In the genomic region with DNA sequence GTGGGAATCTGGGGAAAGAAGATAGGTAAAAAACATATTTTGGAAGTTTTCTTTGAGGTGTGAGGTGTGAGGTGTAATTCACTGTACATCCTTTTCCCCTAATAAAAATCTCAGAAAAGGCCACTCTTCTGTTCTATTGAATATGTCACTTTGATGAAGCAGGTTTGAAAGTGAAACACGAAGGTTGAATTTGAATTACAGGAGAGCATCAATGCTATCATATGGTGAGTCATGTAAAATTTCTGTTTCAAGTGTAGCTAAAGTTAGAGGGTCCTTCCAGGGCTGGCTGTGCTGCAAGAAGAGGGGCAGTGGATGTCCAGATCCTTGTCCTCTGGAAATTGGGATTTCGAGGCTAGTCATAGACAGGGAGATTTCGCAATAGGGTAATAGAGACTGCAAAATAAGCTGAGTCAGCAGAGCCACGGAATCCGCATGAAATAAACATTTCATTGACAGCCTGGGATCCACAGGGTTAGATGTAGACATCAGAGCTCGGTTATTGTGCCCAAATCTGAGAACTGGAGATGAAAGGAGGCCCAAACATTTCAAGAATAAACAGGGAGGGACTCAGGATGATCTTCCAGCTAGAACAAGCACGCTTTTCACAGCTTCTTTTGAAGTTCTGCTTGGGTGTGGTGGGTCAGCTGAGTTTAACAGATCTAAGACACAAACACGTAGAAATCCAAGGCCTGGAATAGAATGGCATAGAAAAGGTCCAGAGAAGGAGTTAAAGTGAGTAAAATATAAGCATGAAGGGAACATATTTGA, we compare ENCODE assay signal across 14 cellular contexts.
A peak's percentile ranks its signal among the peaks of the same experiment; 100 is the strongest.
DNase-seq lines count a peak whose midpoint lies in the region; ATAC-seq and TF ChIP-seq lines count a peak whose summit lies in the region.
"Had no signal": no experiment of that assay in that cellular context is flagged by ENCODE, and none has a peak within 500 bp of the region (broad histone marks: within the 10 kb centered on the region; RNA-seq: fewer than 3 reads in every experiment).

No MANE protein-coding gene starts in this region.

- H3F3A ChIP-seq in smooth muscle cell (ENCODE audit: low read depth): no peaks in the 10 kb centered on the region

- ATAC-seq in GM21447 (IDR thresholded peaks at IDR 0.05; ENCODE audit: unreplicated experiment) (no peak), GM21723 (IDR thresholded peaks at IDR 0.05; ENCODE audit: unreplicated experiment) (no peak)
- ATAC-seq: gastrocnemius medialis had no signal

- peak overlapping the region; percentile 25 for H3K27ac ChIP-seq in smooth muscle cell (ENCODE audit: low read depth)
- H3K27ac ChIP-seq: gastrocnemius medialis had no signal

- DNase-seq in HCEC 1CT (peak; percentile 84), RPMI7951 (ENCODE audit: low read depth) (peak; percentile 49), fibroblast of pulmonary artery (ENCODE audit: low read depth) (peak; percentile 53), smooth muscle cell (lab: John Stamatoyannopoulos, UW; ENCODE audit: unreplicated experiment) (no peak), NCI-H2107 (lab: John Stamatoyannopoulos, UW) (no peak)
- DNase-seq in activated CD4-positive, alpha-beta T cell treated with anti-CD3 and anti-CD28 coated beads for 1 hour: no peak
- DNase-seq: activated CD4-positive, alpha-beta memory T cell treated with anti-CD3 and anti-CD28 coated beads, Interleukin-2, amount 10 ng/mL, durations not matched to agents 7 days and 5 days; activated naive CD4-positive, alpha-beta T cell treated with anti-CD3 and anti-CD28 coated beads for 36 hours; gastrocnemius medialis; kidney; NCI-H2171; T-helper 2 cell had no signal

- no peak overlapping the region for H3K9ac ChIP-seq in smooth muscle cell (ENCODE audit: low read depth)

- H3K79me2 ChIP-seq in smooth muscle cell (ENCODE audit: low read depth): no peaks in the 10 kb centered on the region

- peak overlapping the region; percentile 89 for H2AFZ ChIP-seq in smooth muscle cell (ENCODE audit: low read depth)

- TF ChIP-seq CTCF in fibroblast of pulmonary artery (IDR thresholded peaks at IDR 0.05; ENCODE audit: low read length, missing control alignments) (no peak), smooth muscle cell (IDR thresholded peaks at IDR 0.05; ENCODE audit: borderline replicate concordance, insufficient read depth, poor library complexity, severe bottlenecking) (no peak)

- peak overlapping the region; percentile 69 for H3K4me2 ChIP-seq in smooth muscle cell

- no peaks in the 10 kb centered on the region for H4K20me1 ChIP-seq in smooth muscle cell (ENCODE audit: low read depth)

- no peaks in the 10 kb centered on the region for H3K9me3 ChIP-seq in smooth muscle cell (replicated peaks; ENCODE audit: low read depth)
- H3K9me3 ChIP-seq: gastrocnemius medialis had no signal

- no peaks in the 10 kb centered on the region for H3K27me3 ChIP-seq in smooth muscle cell (ENCODE audit: low read depth)
- H3K27me3 ChIP-seq: gastrocnemius medialis had no signal

- 43% methylated on average over 8 of the region's 8 CpGs for WGBS in smooth muscle cell (ENCODE audit: low lambda C conversion rate)

- H3K4me1 ChIP-seq in smooth muscle cell (ENCODE audit: low read depth): peaks cover 10% of the 10 kb centered on the region
- H3K4me1 ChIP-seq: gastrocnemius medialis had no signal

- H3K36me3 ChIP-seq in smooth muscle cell (ENCODE audit: low read depth): no peaks in the 10 kb centered on the region
- H3K36me3 ChIP-seq: gastrocnemius medialis had no signal

- H3K4me3 ChIP-seq in fibroblast of pulmonary artery (replicated peaks; ENCODE audit: low read depth, low read length) (no peak overlapping the region), smooth muscle cell (no peak overlapping the region)
- H3K4me3 ChIP-seq: gastrocnemius medialis had no signal

Comparison
In these comparisons a context has a peak if more than half of its experiments do, and no peak if none do; other contexts are left out.
1. DNase-seq: peak in HCEC 1CT (single experiment), RPMI7951 (single experiment) and fibroblast of pulmonary artery (single experiment); none in smooth muscle cell (single experiment), activated CD4-positive, alpha-beta T cell treated with anti-CD3 and anti-CD28 coated beads for 1 hour (single experiment) and NCI-H2107 (single experiment).